8 cellular contexts compared by ENCODE assay signal in genomic region chr1:233025156-233025555, GRCh38.
DNase-seq lines count a peak whose midpoint lies in the region; ATAC-seq, FAIRE-seq and TF ChIP-seq lines count a peak whose summit lies in the region.

No MANE protein-coding gene starts in this region.

- no peaks in the 10 kb centered on the region for H3K4me1 ChIP-seq in SK-N-SH (ENCODE audit: control insufficient read depth in 1 of 2, insufficient read depth in 2 of 2, low read depth in 1 of 2, low read length in 1 of 2)

- no peak for ATAC-seq in HG02938 (IDR thresholded peaks at IDR 0.05; ENCODE audit: unreplicated experiment)
- no peak for ATAC-seq in GM21786 (IDR thresholded peaks at IDR 0.05; ENCODE audit: unreplicated experiment)

- no peak overlapping the region for H3K9ac ChIP-seq in SK-N-SH

- no peak overlapping the region for H2AFZ ChIP-seq in SK-N-SH (ENCODE audit: low read depth)

- H3K4me3 ChIP-seq in SK-N-SH (ENCODE audit: low read depth in 2 of 2, low read length in 1 of 2) = no peak overlapping the region
- no peak overlapping the region for H3K4me3 ChIP-seq in MG63

- H3K79me2 ChIP-seq in SK-N-SH (ENCODE audit: insufficient read depth) = no peaks in the 10 kb centered on the region

- H3K4me3 Mint-ChIP-seq in glutamatergic neuron (ENCODE audit: unreplicated experiment) = no peak overlapping the region

- H3K27ac ChIP-seq in SK-N-SH (ENCODE audit: low read depth in 2 of 2, low read length in 1 of 2) = no peak overlapping the region

- peaks cover 0 to 3% of the 10 kb centered on the region in 2 experiments for H3K36me3 ChIP-seq in SK-N-SH (replicated peaks in 1 of 2; ENCODE audit: control insufficient read depth in 1 of 2, insufficient read depth in 2 of 2, low read length in 1 of 2)
- H3K36me3 ChIP-seq in MG63 = no peaks in the 10 kb centered on the region

- POLR2A ChIA-PET in SK-N-SH (lab: Yijun Ruan, JAX) = no interaction called here

- H3K4me2 ChIP-seq in SK-N-SH = no peak overlapping the region

- no peaks in the 10 kb centered on the region for H3K9me3 Mint-ChIP-seq in glutamatergic neuron (ENCODE audit: unreplicated experiment)

- TF ChIP-seq CTCF in SK-N-SH (IDR thresholded peaks at IDR 0.05) (peak; percentile 45), glutamatergic neuron (IDR thresholded peaks at IDR 0.05; ENCODE audit: partially characterized antibody, unreplicated experiment) (peak; percentile 44)

- WGBS in SK-N-SH (ENCODE audit: low lambda C conversion rate) = 91% methylated on average over 12 of the region's 12 CpGs

- CTCF ChIA-PET in SK-N-SH (lab: Yijun Ruan, JAX) = interaction anchor here (0.6 to 3.1 kb wide), 16 partner anchors 9 to 398 kb away, joined by 3 to 22 read pairs (median 4); partner anchors contain the start of gene SIPA1L2

- no peaks in the 10 kb centered on the region for H3K9me3 ChIP-seq in SK-N-SH
- no peaks in the 10 kb centered on the region for H3K9me3 ChIP-seq in MG63

- DNase-seq in D341Med (ENCODE audit: low spot score) (peak; percentile 90), HTR-8/SVneo (ENCODE audit: insufficient read length, low spot score) (peak; percentile 50), SK-N-SH (peak; percentile 55), glutamatergic neuron (peak; percentile 60), superior temporal gyrus (ENCODE audit: extremely low spot score) (peak; percentile 39), MG63 (no peak)

- H3K27me3 ChIP-seq in SK-N-SH (ENCODE audit: insufficient read depth) (no peaks in the 10 kb centered on the region), MG63 (no peaks in the 10 kb centered on the region)

- no peaks in the 10 kb centered on the region for H4K20me1 ChIP-seq in SK-N-SH (ENCODE audit: insufficient read depth)

- peaks cover 10% of the 10 kb centered on the region for H3K4me1 Mint-ChIP-seq in glutamatergic neuron (ENCODE audit: low read depth, unreplicated experiment)

- peak; percentile 81 for TF ChIP-seq RAD21 in SK-N-SH (IDR thresholded peaks at IDR 0.05; ENCODE audit: low read length)

- 0 out of 2 replicates have a peak, but pooled peaks cover 5% of the 10 kb centered on the region for H3K9me2 ChIP-seq in SK-N-SH

- peaks cover 2% of the 10 kb centered on the region for H3K27me3 Mint-ChIP-seq in glutamatergic neuron (ENCODE audit: unreplicated experiment)

- peaks cover 5% of the 10 kb centered on the region for H3K36me3 Mint-ChIP-seq in glutamatergic neuron (ENCODE audit: unreplicated experiment)

- TF ChIP-seq EP300 in SK-N-SH (IDR thresholded peaks at IDR 0.05; ENCODE audit: borderline replicate concordance in 1 of 2, low read depth in 1 of 2, low read length in 1 of 2) = no peak

- peak; percentile 16 for FAIRE-seq in HTR-8/SVneo (lab: Jason Lieb, UNC)

- H3F3A ChIP-seq in SK-N-SH (replicated peaks; ENCODE audit: insufficient read depth) = no peaks in the 10 kb centered on the region

- no peak overlapping the region for H3K27ac Mint-ChIP-seq in glutamatergic neuron (ENCODE audit: unreplicated experiment)

TF ChIP-seq in SK-N-SH, 30 proteins besides CTCF, POLR2A, EP300 and RAD21:
- TF ChIP-seq IRF3 (IDR thresholded peaks at IDR 0.05; ENCODE audit: low read depth, low read length) (no peak), SMC3 (IDR thresholded peaks at IDR 0.05; ENCODE audit: low read depth, low read length) (peak; percentile 75), RFX5 (IDR thresholded peaks at IDR 0.05; ENCODE audit: low read length) (no peak), TCF12 (IDR thresholded peaks at IDR 0.05) (no peak), NFIC (IDR thresholded peaks at IDR 0.05; ENCODE audit: borderline replicate concordance) (no peak), YY1 (IDR thresholded peaks at IDR 0.05; ENCODE audit: low read depth) (no peak)
